In genomic region chr1:158329807-158330206, GRCh38 we compare ENCODE assay signal across 11 cellular contexts. TPM values are rescaled to one million over a fixed set of nuclear protein-coding genes. Genes with fewer than 3 reads are reported as not detected.
DNase-seq lines count a peak whose midpoint lies in the region; ATAC-seq, FAIRE-seq and TF ChIP-seq lines count a peak whose summit lies in the region.
"Had no signal": no experiment of that assay in that cellular context is flagged by ENCODE, and none has a peak within 500 bp of the region (broad histone marks: within the 10 kb centered on the region; RNA-seq: fewer than 3 reads in every experiment).

No MANE protein-coding gene starts in this region.

- H3K4me3 ChIP-seq in A549 (no peak overlapping the region), GM06990 (replicated peaks; ENCODE audit: low read depth, low read length) (no peak overlapping the region), NB4 (ENCODE audit: low read depth, low read length) (no peak overlapping the region)
- H3K4me3 ChIP-seq: cardiac muscle cell, pancreas had no signal

- ATAC-seq in A549 (peak in 1 of 2 experiments; percentile 59; a peak in 2 of 6 replicates), HG02571 (IDR thresholded peaks at IDR 0.05; ENCODE audit: unreplicated experiment) (no peak)
- ATAC-seq: pancreas had no signal

- no peaks in the 10 kb centered on the region for H3K9me3 ChIP-seq in A549
- H3K9me3 ChIP-seq: pancreas had no signal

- no peaks in the 10 kb centered on the region for H3K36me3 ChIP-seq in GM06990 (ENCODE audit: control insufficient read depth, insufficient read depth, low read length)
- H3K36me3 ChIP-seq: cardiac muscle cell, pancreas had no signal

- H3K4me1 ChIP-seq in A549 = no peaks in the 10 kb centered on the region
- H3K4me1 ChIP-seq: pancreas had no signal

- TF ChIP-seq CTCF in A549 (IDR thresholded peaks at IDR 0.05) = 0 out of 3 replicates have a peak, but pooled peaks have one; percentile 17
- peak; percentile 63 for TF ChIP-seq CTCF in GM06990 (IDR thresholded peaks at IDR 0.05; ENCODE audit: insufficient read depth, low read length, poor library complexity, severe bottlenecking)
- TF ChIP-seq CTCF in NB4 (IDR thresholded peaks at IDR 0.05; ENCODE audit: low read depth, low read length) = peak; percentile 49
- peak; percentile 14 for TF ChIP-seq CTCF in chondrocyte (IDR thresholded peaks at IDR 0.05)

- H3K27me3 Mint-ChIP-seq in chondrocyte (ENCODE audit: low read depth) = no peaks in the 10 kb centered on the region

- no peak overlapping the region for H3K27ac ChIP-seq in A549
- H3K27ac ChIP-seq: cardiac muscle cell, pancreas had no signal

- 5% methylated on average over 2 of the region's 2 CpGs for WGBS in A549 (ENCODE audit: missing lambda C conversion rate)

- H3K27me3 ChIP-seq in GM06990 (replicated peaks; ENCODE audit: control insufficient read depth, insufficient read depth, low read length) = no peaks in the 10 kb centered on the region
- H3K27me3 ChIP-seq: cardiac muscle cell, pancreas had no signal

- H3K4me3 Mint-ChIP-seq in chondrocyte (ENCODE audit: unreplicated experiment) = no peak overlapping the region

- no peak overlapping the region for H3K27ac Mint-ChIP-seq in chondrocyte (ENCODE audit: unreplicated experiment)

- peak in 1 of 2 experiments; percentile 33; a peak in 2 of 5 replicates for TF ChIP-seq RAD21 in A549 (conservative IDR thresholded peaks at IDR 0.05 in 1 of 2, IDR thresholded peaks at IDR 0.05 in 1 of 2)

- TF ChIP-seq EP300 in A549 (IDR thresholded peaks at IDR 0.05) = no peak

- DNase-seq in A549 (ENCODE audit: low read depth in 1 of 2, low spot score in 1 of 2) (peak; percentile 4 to 16), GM06990 (ENCODE audit: extremely low read depth, insufficient read length) (no peak), NB4 (ENCODE audit: low read depth) (peak; percentile 61), chondrocyte (ENCODE audit: low spot score) (no peak), SKM-1 treated with dmso at 0.1 percent for 144 hours (lab: John Stamatoyannopoulos, UW; ENCODE audit: unreplicated experiment) (no peak), NCI-H187 (lab: John Stamatoyannopoulos, UW) (no peak), NCI-H2196 (lab: John Stamatoyannopoulos, UW; ENCODE audit: unreplicated experiment) (no peak)
- DNase-seq: NCI-H510A, pancreas had no signal

- POLR2A ChIA-PET in A549 (lab: Yijun Ruan, JAX) = no interaction called here

- no peak for FAIRE-seq in A549 (lab: Jason Lieb, UNC)
- FAIRE-seq: pancreas had no signal

- CTCF ChIA-PET in A549 (lab: Yijun Ruan, JAX) = interaction anchor here (1.3 to 1.5 kb wide), 2 partner anchors 9 to 127 kb away, joined by 4 read pairs; no protein-coding TSS in a partner anchor

- no peaks in the 10 kb centered on the region for H3K36me3 Mint-ChIP-seq in chondrocyte (ENCODE audit: low read depth)

- H3K4me2 ChIP-seq in A549 = no peak overlapping the region

- no peaks in the 10 kb centered on the region for H3K4me1 Mint-ChIP-seq in chondrocyte (ENCODE audit: low read depth)

- TF ChIP-seq POLR2A in A549 (IDR thresholded peaks at IDR 0.05; ENCODE audit: low read length) = no peak
- TF ChIP-seq POLR2A in NB4 (IDR thresholded peaks at IDR 0.05; ENCODE audit: extremely low read depth, insufficient read length) = no peak

- no peaks in the 10 kb centered on the region for H3K9me3 Mint-ChIP-seq in chondrocyte (ENCODE audit: low read depth)

TF ChIP-seq in A549, 52 proteins besides CTCF, POLR2A, EP300 and RAD21:
- TF ChIP-seq ZSCAN20 (CRISPR knock-in tag; IDR thresholded peaks at IDR 0.05) (no peak), POLR2AphosphoS2 (conservative IDR thresholded peaks at IDR 0.05; ENCODE audit: low read length) (no peak), GATA3 (IDR thresholded peaks at IDR 0.05; ENCODE audit: borderline replicate concordance) (no peak), HEYL (CRISPR knock-in tag; IDR thresholded peaks at IDR 0.05) (no peak), CHD4 (IDR thresholded peaks at IDR 0.05; ENCODE audit: borderline replicate concordance) (no peak), HOXA7 (CRISPR knock-in tag; IDR thresholded peaks at IDR 0.05) (no peak), HOXB13 (CRISPR knock-in tag; IDR thresholded peaks at IDR 0.05; ENCODE audit: low read depth) (no peak), PBX3 (IDR thresholded peaks at IDR 0.05) (no peak), FOXS1 (CRISPR knock-in tag; IDR thresholded peaks at IDR 0.05) (no peak), KDM5A (IDR thresholded peaks at IDR 0.05) (no peak), CEBPB (IDR thresholded peaks at IDR 0.05) (no peak), KDM1A (IDR thresholded peaks at IDR 0.05; ENCODE audit: low read depth) (no peak)

RNA-seq across cellular contexts. Expression of gene CD1B, which starts 1.5 kb away (rescaled TPM):
- polyA plus RNA-seq in A549 (2011; rRNA removed) (not detected in 2 replicates), A549 (2017; fragmentation: RNase III; extraction: RNeasy Plus Mini Kit Qiagen cat#74134 plus additional on column Dnase treatment) (not detected in 3 replicates)
- not detected in 2 replicates for polyA plus RNA-seq in A549 (2012; cell fraction: cytosol; rRNA removed)
- not detected in 2 replicates for polyA plus RNA-seq in A549 (2012; cell fraction: nucleus; rRNA removed)
- not detected in 2 replicates for polyA minus RNA-seq in A549 (2011; rRNA and poly(A)+ RNA removed)
- total RNA-seq in chondrocyte = not detected in 3 replicates
- total RNA-seq: cardiac muscle cell had no signal
- polyA plus RNA-seq: cardiac muscle cell, pancreas had no signal

RNA-seq across cellular contexts. Expression of gene CD1E, which starts 23.9 kb away (rescaled TPM):
- polyA plus RNA-seq in A549 (2011; rRNA removed) (not detected in 2 replicates), A549 (2017; fragmentation: RNase III; extraction: RNeasy Plus Mini Kit Qiagen cat#74134 plus additional on column Dnase treatment) (not detected in 3 replicates)
- not detected in 2 replicates for polyA plus RNA-seq in A549 (2012; cell fraction: cytosol; rRNA removed)
- polyA plus RNA-seq in A549 (2012; cell fraction: nucleus; rRNA removed) = not detected in 2 replicates
- not detected in 2 replicates for polyA minus RNA-seq in A549 (2011; rRNA and poly(A)+ RNA removed)
- not detected in 3 replicates for total RNA-seq in chondrocyte
- total RNA-seq: cardiac muscle cell had no signal
- polyA plus RNA-seq: cardiac muscle cell, pancreas had no signal

RNA-seq across cellular contexts. Expression of gene CD1C, which starts 40.1 kb away (rescaled TPM):
- not detected in 2 replicates for polyA plus RNA-seq in A549 (2011; rRNA removed)
- not detected in 2 replicates for polyA plus RNA-seq in A549 (2012; cell fraction: cytosol; rRNA removed)
- polyA plus RNA-seq in A549 (2012; cell fraction: nucleus; rRNA removed) = not detected in 2 replicates
- polyA plus RNA-seq in A549 (2017; fragmentation: RNase III; extraction: RNeasy Plus Mini Kit Qiagen cat#74134 plus additional on column Dnase treatment) = not detected in 3 replicates
- polyA minus RNA-seq in A549 (2011; rRNA and poly(A)+ RNA removed) = not detected in 2 replicates
- total RNA-seq in chondrocyte = not detected in 3 replicates
- total RNA-seq: cardiac muscle cell had no signal
- polyA plus RNA-seq: cardiac muscle cell had no signal

Comparison
In these comparisons a context has a peak if more than half of its experiments do, and no peak if none do; other contexts are left out.
1. DNase-seq: peak in A549 (2 of 2) and NB4 (single experiment); none in GM06990 (single experiment), chondrocyte (single experiment), SKM-1 treated with dmso at 0.1 percent for 144 hours (single experiment), NCI-H187 (0 of 2) and NCI-H2196 (single experiment).
2. Peak in every context shown above with its lines, with median percentiles within 50 percentile points of each other: CTCF ChIP-seq.